ENCODE assay signal across 1 cellular context in genomic region chr20:53738945-53739798, GRCh38.
TF ChIP-seq lines count a peak whose summit lies in the region.

No MANE protein-coding gene starts in this region.

TF ChIP-seq in K562, 482 proteins besides CTCF, POLR2A, EP300 and RAD21 (continued from another document and continues in another):
- TF ChIP-seq NR2C2 (CRISPR knock-in tag; IDR thresholded peaks at IDR 0.05) (no peak), NR2C2 (tag; IDR thresholded peaks at IDR 0.05) (0 out of 2 replicates have a peak, but pooled peaks have one; percentile 43), LARP7 (IDR thresholded peaks at IDR 0.05) (no peak), FOXA3 (CRISPR knock-in tag; conservative IDR thresholded peaks at IDR 0.05 in 1 of 2, IDR thresholded peaks at IDR 0.05 in 1 of 2) (no peak), NFE2L1 (tag; IDR thresholded peaks at IDR 0.05; ENCODE audit: borderline replicate concordance, low read depth) (no peak), MNT (conservative IDR thresholded peaks at IDR 0.05) (0 out of 4 replicates have a peak, but pooled peaks of 1 of the 2 experiments have one; percentile 9), PHTF2 (CRISPR knock-in tag; IDR thresholded peaks at IDR 0.05) (no peak), PURB (CRISPR knock-in tag; IDR thresholded peaks at IDR 0.05; ENCODE audit: low read depth) (no peak), MEIS2 (IDR thresholded peaks at IDR 0.05; ENCODE audit: partially characterized antibody) (peak; percentile 51), CREM (IDR thresholded peaks at IDR 0.05; ENCODE audit: low read depth) (peak; percentile 30; the same call in 1 of the 2 replicates), HOXB6 (CRISPR knock-in tag; IDR thresholded peaks at IDR 0.05; ENCODE audit: borderline replicate concordance) (no peak), GMEB1 (CRISPR knock-in tag; IDR thresholded peaks at IDR 0.05) (no peak), GATAD2A (IDR thresholded peaks at IDR 0.05) (0 out of 2 replicates have a peak, but pooled peaks have one; percentile 61), GATAD2B (IDR thresholded peaks at IDR 0.05; ENCODE audit: borderline replicate concordance) (peak; percentile 71; the same call in 1 of the 2 replicates), CHD4 (IDR thresholded peaks at IDR 0.05; ENCODE audit: insufficient read depth, insufficient replicate concordance, low read depth, low read length, poor library complexity, severe bottlenecking) (no peak), CEBPG (CRISPR knock-in tag; IDR thresholded peaks at IDR 0.05) (no peak), CEBPG (tag; conservative IDR thresholded peaks at IDR 0.05 in 1 of 2, IDR thresholded peaks at IDR 0.05 in 1 of 2) (no peak), ZNF445 (CRISPR knock-in tag; IDR thresholded peaks at IDR 0.05; ENCODE audit: low read depth) (no peak), TRIM28 (IDR thresholded peaks at IDR 0.05) (no peak), EGR1 (conservative IDR thresholded peaks at IDR 0.05) (peak; percentile 86), ZNF197 (CRISPR knock-in tag; IDR thresholded peaks at IDR 0.05; ENCODE audit: low read depth) (0 out of 2 replicates have a peak, but pooled peaks have one; percentile 45), ARNT (IDR thresholded peaks at IDR 0.05) (no peak), NUFIP1 (IDR thresholded peaks at IDR 0.05; ENCODE audit: partially characterized antibody) (no peak), TEAD4 (IDR thresholded peaks at IDR 0.05; ENCODE audit: low read length) (peak; percentile 26; the same call in 1 of the 2 replicates), TEAD4 (CRISPR knock-in tag; IDR thresholded peaks at IDR 0.05; ENCODE audit: borderline replicate concordance) (no peak), SIRT6 (IDR thresholded peaks at IDR 0.05; ENCODE audit: low read depth, low read length) (no peak), TCF3 (CRISPR knock-in tag; IDR thresholded peaks at IDR 0.05) (peak; percentile 41), CHAMP1 (IDR thresholded peaks at IDR 0.05) (peak; percentile 25; the same call in 1 of the 2 replicates), PHB2 (IDR thresholded peaks at IDR 0.05; ENCODE audit: low read depth) (no peak), SPI1 (IDR thresholded peaks at IDR 0.05; ENCODE audit: borderline replicate concordance, low read depth, low read length) (no peak), EWSR1 (IDR thresholded peaks at IDR 0.05; ENCODE audit: borderline replicate concordance, low read depth, partially characterized antibody) (peak; percentile 91), ZNF23 (CRISPR knock-in tag; IDR thresholded peaks at IDR 0.05) (no peak), ZNF282 (CRISPR knock-in tag; IDR thresholded peaks at IDR 0.05) (no peak), LCOR (CRISPR knock-in tag; IDR thresholded peaks at IDR 0.05) (peak; percentile 3; the same call in 1 of the 2 replicates), RBM25 (IDR thresholded peaks at IDR 0.05; ENCODE audit: low read depth, low read length, severe bottlenecking) (no peak), GTF2E2 (tag; IDR thresholded peaks at IDR 0.05) (no peak), SNAPC5 (CRISPR knock-in tag; IDR thresholded peaks at IDR 0.05) (no peak), NRF1 (conservative IDR thresholded peaks at IDR 0.05 in 1 of 2, IDR thresholded peaks at IDR 0.05 in 1 of 2) (no peak), ARID1B (IDR thresholded peaks at IDR 0.05) (peak; percentile 64), ZNF695 (CRISPR knock-in tag; IDR thresholded peaks at IDR 0.05) (no peak), SIN3B (IDR thresholded peaks at IDR 0.05; ENCODE audit: low read depth) (no peak), HMG20B (CRISPR knock-in tag; IDR thresholded peaks at IDR 0.05) (no peak), TEAD1 (CRISPR knock-in tag; IDR thresholded peaks at IDR 0.05) (peak in 1 of 2 experiments; percentile 90; a peak in 2 of 4 replicates), ZBTB1 (CRISPR knock-in tag; IDR thresholded peaks at IDR 0.05; ENCODE audit: borderline replicate concordance, low read depth) (no peak)
- TF ChIP-seq, protein P1, sequence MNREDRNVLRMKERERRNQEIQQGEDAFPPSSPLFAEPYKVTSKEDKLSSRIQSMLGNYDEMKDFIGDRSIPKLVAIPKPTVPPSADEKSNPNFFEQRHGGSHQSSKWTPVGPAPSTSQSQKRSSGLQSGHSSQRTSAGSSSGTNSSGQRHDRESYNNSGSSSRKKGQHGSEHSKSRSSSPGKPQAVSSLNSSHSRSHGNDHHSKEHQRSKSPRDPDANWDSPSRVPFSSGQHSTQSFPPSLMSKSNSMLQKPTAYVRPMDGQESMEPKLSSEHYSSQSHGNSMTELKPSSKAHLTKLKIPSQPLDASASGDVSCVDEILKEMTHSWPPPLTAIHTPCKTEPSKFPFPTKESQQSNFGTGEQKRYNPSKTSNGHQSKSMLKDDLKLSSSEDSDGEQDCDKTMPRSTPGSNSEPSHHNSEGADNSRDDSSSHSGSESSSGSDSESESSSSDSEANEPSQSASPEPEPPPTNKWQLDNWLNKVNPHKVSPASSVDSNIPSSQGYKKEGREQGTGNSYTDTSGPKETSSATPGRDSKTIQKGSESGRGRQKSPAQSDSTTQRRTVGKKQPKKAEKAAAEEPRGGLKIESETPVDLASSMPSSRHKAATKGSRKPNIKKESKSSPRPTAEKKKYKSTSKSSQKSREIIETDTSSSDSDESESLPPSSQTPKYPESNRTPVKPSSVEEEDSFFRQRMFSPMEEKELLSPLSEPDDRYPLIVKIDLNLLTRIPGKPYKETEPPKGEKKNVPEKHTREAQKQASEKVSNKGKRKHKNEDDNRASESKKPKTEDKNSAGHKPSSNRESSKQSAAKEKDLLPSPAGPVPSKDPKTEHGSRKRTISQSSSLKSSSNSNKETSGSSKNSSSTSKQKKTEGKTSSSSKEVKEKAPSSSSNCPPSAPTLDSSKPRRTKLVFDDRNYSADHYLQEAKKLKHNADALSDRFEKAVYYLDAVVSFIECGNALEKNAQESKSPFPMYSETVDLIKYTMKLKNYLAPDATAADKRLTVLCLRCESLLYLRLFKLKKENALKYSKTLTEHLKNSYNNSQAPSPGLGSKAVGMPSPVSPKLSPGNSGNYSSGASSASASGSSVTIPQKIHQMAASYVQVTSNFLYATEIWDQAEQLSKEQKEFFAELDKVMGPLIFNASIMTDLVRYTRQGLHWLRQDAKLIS (CRISPR knock-in tag; IDR thresholded peaks at IDR 0.05) = peak; percentile 48; the same call in 1 of the 2 replicates
- TF ChIP-seq, protein P2, sequence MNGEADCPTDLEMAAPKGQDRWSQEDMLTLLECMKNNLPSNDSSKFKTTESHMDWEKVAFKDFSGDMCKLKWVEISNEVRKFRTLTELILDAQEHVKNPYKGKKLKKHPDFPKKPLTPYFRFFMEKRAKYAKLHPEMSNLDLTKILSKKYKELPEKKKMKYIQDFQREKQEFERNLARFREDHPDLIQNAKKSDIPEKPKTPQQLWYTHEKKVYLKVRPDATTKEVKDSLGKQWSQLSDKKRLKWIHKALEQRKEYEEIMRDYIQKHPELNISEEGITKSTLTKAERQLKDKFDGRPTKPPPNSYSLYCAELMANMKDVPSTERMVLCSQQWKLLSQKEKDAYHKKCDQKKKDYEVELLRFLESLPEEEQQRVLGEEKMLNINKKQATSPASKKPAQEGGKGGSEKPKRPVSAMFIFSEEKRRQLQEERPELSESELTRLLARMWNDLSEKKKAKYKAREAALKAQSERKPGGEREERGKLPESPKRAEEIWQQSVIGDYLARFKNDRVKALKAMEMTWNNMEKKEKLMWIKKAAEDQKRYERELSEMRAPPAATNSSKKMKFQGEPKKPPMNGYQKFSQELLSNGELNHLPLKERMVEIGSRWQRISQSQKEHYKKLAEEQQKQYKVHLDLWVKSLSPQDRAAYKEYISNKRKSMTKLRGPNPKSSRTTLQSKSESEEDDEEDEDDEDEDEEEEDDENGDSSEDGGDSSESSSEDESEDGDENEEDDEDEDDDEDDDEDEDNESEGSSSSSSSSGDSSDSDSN (IDR thresholded peaks at IDR 0.05; ENCODE audit: borderline replicate concordance in 1 of 2, low read depth in 2 of 2, low read length in 2 of 2) = no peak
- TF ChIP-seq, protein P3, sequence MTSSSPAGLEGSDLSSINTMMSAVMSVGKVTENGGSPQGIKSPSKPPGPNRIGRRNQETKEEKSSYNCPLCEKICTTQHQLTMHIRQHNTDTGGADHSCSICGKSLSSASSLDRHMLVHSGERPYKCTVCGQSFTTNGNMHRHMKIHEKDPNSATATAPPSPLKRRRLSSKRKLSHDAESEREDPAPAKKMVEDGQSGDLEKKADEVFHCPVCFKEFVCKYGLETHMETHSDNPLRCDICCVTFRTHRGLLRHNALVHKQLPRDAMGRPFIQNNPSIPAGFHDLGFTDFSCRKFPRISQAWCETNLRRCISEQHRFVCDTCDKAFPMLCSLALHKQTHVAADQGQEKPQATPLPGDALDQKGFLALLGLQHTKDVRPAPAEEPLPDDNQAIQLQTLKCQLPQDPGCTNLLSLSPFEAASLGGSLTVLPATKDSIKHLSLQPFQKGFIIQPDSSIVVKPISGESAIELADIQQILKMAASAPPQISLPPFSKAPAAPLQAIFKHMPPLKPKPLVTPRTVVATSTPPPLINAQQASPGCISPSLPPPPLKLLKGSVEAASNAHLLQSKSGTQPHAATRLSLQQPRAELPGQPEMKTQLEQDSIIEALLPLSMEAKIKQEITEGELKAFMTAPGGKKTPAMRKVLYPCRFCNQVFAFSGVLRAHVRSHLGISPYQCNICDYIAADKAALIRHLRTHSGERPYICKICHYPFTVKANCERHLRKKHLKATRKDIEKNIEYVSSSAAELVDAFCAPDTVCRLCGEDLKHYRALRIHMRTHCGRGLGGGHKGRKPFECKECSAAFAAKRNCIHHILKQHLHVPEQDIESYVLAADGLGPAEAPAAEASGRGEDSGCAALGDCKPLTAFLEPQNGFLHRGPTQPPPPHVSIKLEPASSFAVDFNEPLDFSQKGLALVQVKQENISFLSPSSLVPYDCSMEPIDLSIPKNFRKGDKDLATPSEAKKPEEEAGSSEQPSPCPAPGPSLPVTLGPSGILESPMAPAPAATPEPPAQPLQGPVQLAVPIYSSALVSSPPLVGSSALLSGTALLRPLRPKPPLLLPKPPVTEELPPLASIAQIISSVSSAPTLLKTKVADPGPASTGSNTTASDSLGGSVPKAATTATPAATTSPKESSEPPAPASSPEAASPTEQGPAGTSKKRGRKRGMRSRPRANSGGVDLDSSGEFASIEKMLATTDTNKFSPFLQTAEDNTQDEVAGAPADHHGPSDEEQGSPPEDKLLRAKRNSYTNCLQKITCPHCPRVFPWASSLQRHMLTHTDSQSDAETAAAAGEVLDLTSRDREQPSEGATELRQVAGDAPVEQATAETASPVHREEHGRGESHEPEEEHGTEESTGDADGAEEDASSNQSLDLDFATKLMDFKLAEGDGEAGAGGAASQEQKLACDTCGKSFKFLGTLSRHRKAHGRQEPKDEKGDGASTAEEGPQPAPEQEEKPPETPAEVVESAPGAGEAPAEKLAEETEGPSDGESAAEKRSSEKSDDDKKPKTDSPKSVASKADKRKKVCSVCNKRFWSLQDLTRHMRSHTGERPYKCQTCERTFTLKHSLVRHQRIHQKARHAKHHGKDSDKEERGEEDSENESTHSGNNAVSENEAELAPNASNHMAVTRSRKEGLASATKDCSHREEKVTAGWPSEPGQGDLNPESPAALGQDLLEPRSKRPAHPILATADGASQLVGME (CRISPR knock-in tag; IDR thresholded peaks at IDR 0.05) = no peak
